8 cellular contexts compared by ENCODE assay signal in the genomic region with DNA sequence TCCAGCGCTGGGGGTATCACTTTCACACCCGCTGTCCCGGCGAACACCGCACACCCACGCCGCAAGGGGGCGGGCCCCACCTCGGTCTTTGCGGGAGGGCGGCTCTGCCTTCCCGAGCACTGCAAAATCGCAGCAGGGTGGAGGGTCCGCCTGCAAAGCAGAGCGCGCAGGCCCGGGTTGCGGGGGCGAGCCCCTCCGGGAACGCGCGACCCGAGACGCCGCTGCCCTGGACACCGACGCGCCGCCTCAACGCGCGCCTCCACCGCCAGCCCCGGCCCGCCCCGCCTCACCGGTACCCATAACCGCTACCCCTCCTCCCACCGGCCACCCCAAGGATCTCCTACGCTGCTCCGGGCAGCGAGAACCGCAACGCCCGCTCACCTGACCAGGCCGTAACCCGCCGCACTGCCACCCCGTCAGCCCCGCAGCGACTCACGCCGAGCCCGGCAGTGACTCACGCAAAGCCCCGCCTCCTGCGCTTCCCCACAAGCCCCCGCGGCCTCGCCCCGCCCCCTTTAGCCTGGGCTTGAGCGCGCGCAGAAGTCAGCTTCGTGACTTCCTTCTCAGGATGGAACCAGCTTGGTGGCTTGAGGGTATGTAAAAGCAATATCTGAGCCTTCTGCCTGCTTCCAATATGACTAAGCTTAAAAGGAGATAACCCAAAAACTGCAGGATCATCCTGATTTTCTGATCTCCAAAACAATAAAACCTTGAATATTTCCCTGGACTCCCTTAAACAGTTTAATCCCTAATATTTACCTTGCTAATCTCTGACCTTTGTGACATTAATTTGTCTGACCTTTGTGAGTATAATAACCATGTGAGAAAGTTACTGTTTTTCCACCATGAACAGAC. TPM values are rescaled to one million over a fixed set of nuclear protein-coding genes. Genes with fewer than 3 reads are reported as not detected.
DNase-seq lines count a peak whose midpoint lies in the region; ATAC-seq and TF ChIP-seq lines count a peak whose summit lies in the region.

A gene with protein sequence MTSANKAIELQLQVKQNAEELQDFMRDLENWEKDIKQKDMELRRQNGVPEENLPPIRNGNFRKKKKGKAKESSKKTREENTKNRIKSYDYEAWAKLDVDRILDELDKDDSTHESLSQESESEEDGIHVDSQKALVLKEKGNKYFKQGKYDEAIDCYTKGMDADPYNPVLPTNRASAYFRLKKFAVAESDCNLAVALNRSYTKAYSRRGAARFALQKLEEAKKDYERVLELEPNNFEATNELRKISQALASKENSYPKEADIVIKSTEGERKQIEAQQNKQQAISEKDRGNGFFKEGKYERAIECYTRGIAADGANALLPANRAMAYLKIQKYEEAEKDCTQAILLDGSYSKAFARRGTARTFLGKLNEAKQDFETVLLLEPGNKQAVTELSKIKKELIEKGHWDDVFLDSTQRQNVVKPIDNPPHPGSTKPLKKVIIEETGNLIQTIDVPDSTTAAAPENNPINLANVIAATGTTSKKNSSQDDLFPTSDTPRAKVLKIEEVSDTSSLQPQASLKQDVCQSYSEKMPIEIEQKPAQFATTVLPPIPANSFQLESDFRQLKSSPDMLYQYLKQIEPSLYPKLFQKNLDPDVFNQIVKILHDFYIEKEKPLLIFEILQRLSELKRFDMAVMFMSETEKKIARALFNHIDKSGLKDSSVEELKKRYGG (minus strand): TSS at position 460 of the 855 bp plus-strand sequence. CDS start 3,190 bp downstream, outside the sequence.

- no peaks in the 10 kb centered on the region for H3K27me3 Mint-ChIP-seq in IgD-negative memory B cell

- DNase-seq in DMS 273 treated with DMSO at 0.1 percent for 48 hours (lab: John Stamatoyannopoulos, UW) = peak; percentile 58
- peak; percentile 95 for DNase-seq in PC-3
- peak; percentile 98 for DNase-seq in activated T-cell treated with anti-CD3 and anti-CD28 coated beads for 48 hours (ENCODE audit: low read depth)
- DNase-seq in epithelial cell of proximal tubule (ENCODE audit: low read depth) = peak; percentile 18
- peak; percentile 96 for DNase-seq in mucosa of gallbladder (ENCODE audit: low spot score)
- peak; percentile 95 to 96 for DNase-seq in stimulated activated CD8-positive, alpha-beta memory T cell treated with anti-CD3 and anti-CD28 coated beads, Interleukin-4, amount 100 ng/mL, for 4 hours (ENCODE audit: low read depth in 2 of 2, low spot score in 1 of 2)

- peak within 1 kb of the TSS; percentile 76 for H3K9ac ChIP-seq in PC-3 (ENCODE audit: low read length)

- POLR2A ChIA-PET in PC-3 (lab: Charles Lee; ENCODE audit: unreplicated experiment) = no interaction called here

- no peaks in the 10 kb centered on the region for H3K27me3 ChIP-seq in PC-3 (ENCODE audit: low read length)

- H3K27ac ChIP-seq in PC-3 (ENCODE audit: low read length) = peak within 1 kb of the TSS; percentile 21

- CTCF ChIA-PET in PC-3 (lab: Charles Lee) = interaction anchor here (0.6 to 0.8 kb wide), 6 partner anchors 14 to 1534 kb away, joined by 3 to 6 read pairs (median 3); no protein-coding TSS in a partner anchor

- H2AFZ ChIP-seq in PC-3 (ENCODE audit: low read length) = peak within 1 kb of the TSS; percentile 72

- H3K9me2 ChIP-seq in PC-3 (replicated peaks; ENCODE audit: low read length) = no peaks in the 10 kb centered on the region

- TF ChIP-seq CTCF in PC-3 (conservative IDR thresholded peaks at IDR 0.05; ENCODE audit: low read depth, low read length) (peak; percentile 63), epithelial cell of proximal tubule (conservative IDR thresholded peaks at IDR 0.05; ENCODE audit: low read depth, low read length) (peak; percentile 48)

- ATAC-seq in GM21528 (IDR thresholded peaks at IDR 0.05; ENCODE audit: low FRiP score, unreplicated experiment) (peak; percentile 78), PC-3 (peak; percentile 95)

- no peaks in the 10 kb centered on the region for H3F3A ChIP-seq in PC-3 (ENCODE audit: low read length, unreplicated experiment)

- H3K36me3 Mint-ChIP-seq in IgD-negative memory B cell = no peaks in the 10 kb centered on the region

- H3K4me3 Mint-ChIP-seq in IgD-negative memory B cell = peak within 1 kb of the TSS; percentile 96 to 100 (median 97)

- peaks cover 57% of the 10 kb centered on the region for H3K79me2 ChIP-seq in PC-3 (ENCODE audit: low read length)

- H3K4me1 ChIP-seq in PC-3 (ENCODE audit: insufficient read depth, low read length) = peaks cover 17% of the 10 kb centered on the region

- peak within 1 kb of the TSS; percentile 85 to 100 (median 99) for H3K27ac Mint-ChIP-seq in IgD-negative memory B cell

- H3K4me3 ChIP-seq in PC-3 (ENCODE audit: low read length) (peak within 1 kb of the TSS; percentile 74), epithelial cell of proximal tubule (ENCODE audit: low read depth, low read length) (peak within 1 kb of the TSS; percentile 66)

- peaks cover 41 to 58% (median 54%) of the 10 kb centered on the region in 3 donors for H3K4me1 Mint-ChIP-seq in IgD-negative memory B cell

- no peaks in the 10 kb centered on the region for H4K20me1 ChIP-seq in PC-3 (ENCODE audit: low read length)

- H3K9me3 Mint-ChIP-seq in IgD-negative memory B cell = no peaks in the 10 kb centered on the region

- intact Hi-C loops in PC-3 (cut with micrococcal nuclease) = no loop called here

- peak within 1 kb of the TSS; percentile 90 for H3K4me2 ChIP-seq in PC-3 (ENCODE audit: low read length)

- no TSS peak for BruUV-seq in PC-3 (replicated peaks; lab: Mats Ljungman, UMichigan)

- no peaks in the 10 kb centered on the region for H3K9me3 ChIP-seq in PC-3 (ENCODE audit: low read length)

- peaks cover 6% of the 10 kb centered on the region for H3K36me3 ChIP-seq in PC-3 (ENCODE audit: low read depth, low read length)

RNA-seq across cellular contexts. Expression of the gene that starts here (rescaled TPM):
- polyA plus RNA-seq in IgD-negative memory B cell = 46.0 TPM
- total RNA-seq in PC-3 (2014; rRNA removed) (20.3 and 22.1 TPM in 2 replicates), epithelial cell of proximal tubule (19.2 and 23.1 TPM in 2 replicates), mucosa of gallbladder (20.2 TPM)

Comparison
In these comparisons a context has a peak if more than half of its experiments do, and no peak if none do; other contexts are left out.
1. Peak in every context shown above with its lines: DNase-seq, ATAC-seq, H3K4me3 ChIP-seq and H3K27ac ChIP-seq.
2. DNase-seq: peak in every context shown above with its lines; median percentile 98 in activated T-cell treated with anti-CD3 and anti-CD28 coated beads for 48 hours; 96 in mucosa of gallbladder; 96 in stimulated activated CD8-positive, alpha-beta memory T cell treated with anti-CD3 and anti-CD28 coated beads, Interleukin-4, amount 100 ng/mL, for 4 hours; 95 in PC-3; 58 in DMS 273 treated with DMSO at 0.1 percent for 48 hours; 18 in epithelial cell of proximal tubule.